Comparison of ENCODE assay signal across 11 cellular contexts in the genomic region with DNA sequence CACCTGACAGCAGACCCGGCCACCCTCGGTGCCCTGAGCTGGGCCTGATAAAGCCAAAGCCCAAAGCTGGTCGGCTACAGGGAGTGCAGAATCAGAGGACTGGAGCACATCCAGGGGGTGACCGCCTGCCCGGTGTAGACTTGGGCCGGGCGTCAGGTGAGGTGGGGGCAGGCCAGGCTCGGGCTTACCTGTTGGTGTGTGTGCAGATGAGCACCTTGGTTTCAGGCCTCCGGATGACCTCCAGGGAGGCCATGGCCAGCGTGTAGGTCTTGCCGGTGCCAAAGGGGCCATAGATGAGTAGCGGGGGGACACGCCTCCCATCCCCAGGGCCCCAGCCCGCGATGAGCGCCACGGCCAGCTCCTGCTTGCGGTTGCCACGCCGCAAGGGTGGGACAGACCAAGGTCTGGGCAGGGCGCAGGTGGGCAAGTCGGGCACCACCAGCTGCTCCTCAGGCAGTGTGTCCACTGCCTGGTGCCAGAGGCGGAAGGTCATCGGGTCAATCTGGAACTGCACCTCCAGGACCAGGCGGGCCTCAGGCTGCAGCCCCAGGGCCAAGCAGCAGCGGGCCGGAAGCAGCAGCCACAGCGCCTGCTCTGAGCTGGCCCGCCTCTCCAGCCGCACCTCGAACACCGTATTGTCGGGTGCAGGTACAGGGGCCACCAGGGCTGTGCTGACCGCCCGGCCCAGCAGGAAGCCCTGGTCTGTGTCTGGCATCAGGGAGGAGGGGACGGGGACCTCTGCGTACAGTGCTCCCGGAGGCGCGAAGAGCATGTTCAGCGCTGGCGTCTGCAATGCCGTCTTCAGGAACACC. TPM values are rescaled to one million over a fixed set of nuclear protein-coding genes. Genes with fewer than 3 reads are reported as not detected.
A peak's percentile ranks its signal among the peaks of the same experiment; 100 is the strongest.
DNase-seq lines count a peak whose midpoint lies in the region; ATAC-seq, FAIRE-seq and TF ChIP-seq lines count a peak whose summit lies in the region.
"Had no signal": no experiment of that assay in that cellular context is flagged by ENCODE, and none has a peak within 500 bp of the region (broad histone marks: within the 10 kb centered on the region; RNA-seq: fewer than 3 reads in every experiment).

No MANE protein-coding gene starts in this region.

- ATAC-seq in GM21529 (IDR thresholded peaks at IDR 0.05; ENCODE audit: unreplicated experiment) (peak; percentile 15), mucosa of descending colon (peak; percentile 17), Right ventricle myocardium inferior (no peak)
- ATAC-seq: HCT116, Panc1 had no signal

- POLR2A ChIA-PET in RWPE1 (lab: Yijun Ruan, JAX; ENCODE audit: low non-redundant PET) = interaction anchor here (0.6 kb wide), 1 partner anchor 89 kb away, joined by 3 read pairs; no protein-coding TSS in a partner anchor

- DNase-seq in GM12891 (ENCODE audit: insufficient read length, low spot score) = no peak
- DNase-seq in RWPE1 (ENCODE audit: low spot score) = no peak
- peak in 2 of 3 donors; percentile 46 to 65 for DNase-seq in mucosa of descending colon
- DNase-seq in dermis blood vessel endothelial cell = no peak
- DNase-seq in SHP77 (lab: John Stamatoyannopoulos, UW) = no peak
- DNase-seq in Right ventricle myocardium inferior (ENCODE audit: missing footprints) = no peak
- no peak for DNase-seq in HPDE6-E6E7 (ENCODE audit: extremely low spot score)

- H3K27ac ChIP-seq in RWPE1 = peak overlapping the region; percentile 34

- H3K4me1 ChIP-seq in mucosa of descending colon (ENCODE audit: low read depth) = peaks cover 14% of the 10 kb centered on the region

- no peaks in the 10 kb centered on the region for H3K36me3 ChIP-seq in mucosa of descending colon (ENCODE audit: low read depth)

- no peak overlapping the region for H3K4me3 ChIP-seq in mucosa of descending colon

- CTCF ChIA-PET in RWPE1 (lab: Yijun Ruan, JAX) = interaction anchor here (1.7 kb wide), 1 partner anchor 30 kb away, joined by 7 read pairs; no protein-coding TSS in a partner anchor

- intact Hi-C loops in mucosa of descending colon (cut with DNase I, micrococcal nuclease) = no loop called here
- intact Hi-C loops in Right ventricle myocardium inferior (cut with DNase I) = no loop called here

- no peak for TF ChIP-seq POLR2A in GM12891 (IDR thresholded peaks at IDR 0.05; ENCODE audit: low read depth, low read length)

- TF ChIP-seq CTCF in RWPE1 (conservative IDR thresholded peaks at IDR 0.05; ENCODE audit: low read depth) (no peak), mucosa of descending colon (IDR thresholded peaks at IDR 0.05) (no peak)

- no peaks in the 10 kb centered on the region for H3K9me3 ChIP-seq in mucosa of descending colon

- FAIRE-seq in GM12891 (lab: Jason Lieb, UNC) = no peak

TF ChIP-seq in GM12891, 5 proteins besides CTCF, POLR2A, EP300 and RAD21:
- TF ChIP-seq POLR2AphosphoS5 (IDR thresholded peaks at IDR 0.05; ENCODE audit: low read depth, low read length) (peak; percentile 29; the same call in 1 of the 2 replicates), POU2F2 (IDR thresholded peaks at IDR 0.05; ENCODE audit: low read depth, low read length) (no peak)
TF ChIP-seq in GM12891: peak in this region for 1.

RNA-seq across cellular contexts. Expression of a gene that starts 5.7 kb away (rescaled TPM):
- 12.6 TPM for polyA plus RNA-seq in GM12891 (2012; ENCODE audit: low read depth, missing spikeins)
- total RNA-seq in mucosa of descending colon (10 to 100 TPM; 35.4 to 49.3 (median 36.2) TPM), dermis blood vessel endothelial cell (54.8 and 64.0 TPM in 2 replicates), Right ventricle myocardium inferior (12.8 TPM)

RNA-seq across cellular contexts. Expression of a gene that starts 14.4 kb away (rescaled TPM):
- 0.72 TPM for polyA plus RNA-seq in GM12891 (2012; ENCODE audit: low read depth, missing spikeins)
- total RNA-seq in mucosa of descending colon (under 1 TPM in 2 of 3 donors, not detected in 1; 0.19 to 0.25 TPM), dermis blood vessel endothelial cell (1.2 and 2.4 TPM in 2 replicates), Right ventricle myocardium inferior (0.16 TPM)

RNA-seq across cellular contexts. Expression of a gene that starts 20.8 kb away (rescaled TPM):
- not detected for polyA plus RNA-seq in GM12891 (2012; ENCODE audit: low read depth, missing spikeins)
- total RNA-seq in mucosa of descending colon = under 1 TPM; 0.25 to 0.52 (median 0.27) TPM
- total RNA-seq in dermis blood vessel endothelial cell = not detected in 2 replicates
- not detected for total RNA-seq in Right ventricle myocardium inferior
- total RNA-seq: activated CD8-positive, alpha-beta memory T cell treated with anti-CD3 and anti-CD28 coated beads for 36 hours had no signal

RNA-seq across cellular contexts. Expression of a gene that starts 31.2 kb away (rescaled TPM):
- 0.19 TPM for polyA plus RNA-seq in GM12891 (2012; ENCODE audit: low read depth, missing spikeins)
- total RNA-seq in mucosa of descending colon (10 to 100 TPM; 39.5 to 91.7 (median 87.1) TPM), dermis blood vessel endothelial cell (under 0.01 and 0.05 TPM in 2 replicates), Right ventricle myocardium inferior (0.11 TPM)

RNA-seq across cellular contexts. Expression of a gene that starts 47.8 kb away (rescaled TPM):
- 60.0 TPM for polyA plus RNA-seq in GM12891 (2012; ENCODE audit: low read depth, missing spikeins)
- total RNA-seq in mucosa of descending colon (100 to 1,000 TPM; 263 to 672 (median 537) TPM), dermis blood vessel endothelial cell (19.9 and 37.3 TPM in 2 replicates), Right ventricle myocardium inferior (261 TPM)

Comparison
In these comparisons a context has a peak if more than half of its experiments do, and no peak if none do; other contexts are left out.
1. DNase-seq: peak in mucosa of descending colon (2 of 3); none in GM12891 (single experiment), RWPE1 (single experiment), dermis blood vessel endothelial cell (single experiment), SHP77 (0 of 2), Right ventricle myocardium inferior (single experiment) and HPDE6-E6E7 (single experiment).